8 cellular contexts compared by ENCODE assay signal in the genomic region with DNA sequence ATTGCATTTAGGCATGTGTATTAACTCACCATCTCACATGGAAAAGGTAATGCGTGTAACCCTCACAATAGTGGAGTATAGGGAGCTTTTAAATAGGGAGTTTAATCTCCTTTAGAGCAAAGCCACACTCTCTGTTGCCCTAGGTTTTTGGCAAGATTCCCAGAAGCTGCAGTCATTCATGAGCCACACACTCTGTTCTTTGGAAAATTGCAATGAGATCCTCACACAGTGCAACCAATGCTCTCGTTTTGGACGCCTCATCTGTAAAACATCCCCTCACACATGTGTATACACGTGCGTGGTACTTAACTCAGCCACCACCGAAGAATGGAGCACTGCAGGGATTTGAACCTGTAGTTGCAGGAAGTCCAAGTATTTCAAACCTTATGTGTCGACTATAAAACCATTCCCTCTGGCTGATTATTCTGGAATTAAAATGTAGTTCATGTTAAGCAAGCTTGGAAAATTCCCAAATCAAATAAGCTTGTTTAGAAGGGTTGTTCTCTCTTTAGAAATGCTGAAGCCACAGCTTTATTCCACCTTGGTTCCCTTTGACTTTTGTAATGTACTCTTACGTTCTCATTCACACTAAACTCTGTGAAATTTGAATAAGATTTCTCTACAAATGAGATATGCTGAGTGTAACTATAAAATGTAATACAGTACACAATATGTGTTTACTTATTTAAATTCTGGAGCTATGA.
DNase-seq lines count a peak whose midpoint lies in the region; ATAC-seq and TF ChIP-seq lines count a peak whose summit lies in the region.

No MANE protein-coding gene starts in this region.

- intact Hi-C loops in right cardiac atrium (cut with DNase I): no loop called here
- intact Hi-C loops in natural killer cell (cut with micrococcal nuclease): no loop called here

- no peaks in the 10 kb centered on the region for H3K4me1 Mint-ChIP-seq in natural killer cell

- H3K4me1 ChIP-seq in SJCRH30: peaks cover 16% of the 10 kb centered on the region
- H3K4me1 ChIP-seq in right cardiac atrium (ENCODE audit: control insufficient read depth, insufficient read depth, low read length): no peaks in the 10 kb centered on the region

- in situ Hi-C loops in Caki2 (cut with HindIII; ENCODE audit: low pct_unique_long_range_greater_than_20kb, low sequenced_read_pairs): no loop called here
- in situ Hi-C loops in GM13977 (cut with MboI; ENCODE audit: low pct_unique_long_range_greater_than_20kb, low sequenced_read_pairs, unreplicated experiment): no loop called here

- H3K27ac ChIP-seq in SJCRH30 (no peak overlapping the region; the same call in 1 of the 2 replicates), right cardiac atrium (ENCODE audit: low read length) (no peak overlapping the region)

- no peaks in the 10 kb centered on the region for H3K36me3 ChIP-seq in SJCRH30

- no peaks in the 10 kb centered on the region for H3K27me3 Mint-ChIP-seq in natural killer cell (ENCODE audit: low read depth in 2 of 2)

- H3K27me3 ChIP-seq in SJCRH30 (no peaks in the 10 kb centered on the region), right cardiac atrium (ENCODE audit: control insufficient read depth, insufficient read depth) (no peaks in the 10 kb centered on the region)

- 16% methylated on average over 8 of the region's 8 CpGs for WGBS in right cardiac atrium

- peak; percentile 67 to 76 for ATAC-seq in right cardiac atrium
- ATAC-seq in natural killer cell: no peak
- no peak for ATAC-seq in GM19452 (IDR thresholded peaks at IDR 0.05; ENCODE audit: unreplicated experiment)

- no peak overlapping the region for H3K27ac Mint-ChIP-seq in natural killer cell

- no peak overlapping the region for H3K4me3 Mint-ChIP-seq in natural killer cell

- no peaks in the 10 kb centered on the region for H3K36me3 Mint-ChIP-seq in natural killer cell

- no peak overlapping the region for H3K4me3 ChIP-seq in SJCRH30
- no peak overlapping the region for H3K4me3 ChIP-seq in right cardiac atrium (ENCODE audit: low read length)

- TF ChIP-seq CTCF in natural killer cell (IDR thresholded peaks at IDR 0.05) (no peak), GM13977 (IDR thresholded peaks at IDR 0.05; ENCODE audit: extremely low read depth, insufficient read depth, missing control alignments) (no peak)

- H3K9me3 Mint-ChIP-seq in natural killer cell: no peaks in the 10 kb centered on the region

- DNase-seq in Caki2 (ENCODE audit: low read depth): peak; percentile 53
- peak; percentile 98 for DNase-seq in NCI-H146 (lab: John Stamatoyannopoulos, UW)
- peak; percentile 83 to 95 for DNase-seq in SJCRH30
- DNase-seq in right cardiac atrium: no peak
- no peak for DNase-seq in natural killer cell
- no peak for DNase-seq in retina
- DNase-seq in GM13977 (ENCODE audit: low spot score): no peak

- H3K9me3 ChIP-seq in SJCRH30 (replicated peaks) (no peaks in the 10 kb centered on the region), right cardiac atrium (ENCODE audit: control insufficient read depth, low read length) (no peaks in the 10 kb centered on the region)

Comparison
In these comparisons a context has a peak if more than half of its experiments do, and no peak if none do; other contexts are left out.
1. DNase-seq: peak in Caki2 (single experiment), NCI-H146 (single experiment) and SJCRH30 (2 of 2); none in right cardiac atrium (0 of 3), natural killer cell (single experiment), retina (single experiment) and GM13977 (single experiment).
2. ATAC-seq: peak in right cardiac atrium (2 of 2); none in natural killer cell (0 of 3) and GM19452 (single experiment).